22 cellular contexts compared by ENCODE assay signal in the genomic region with DNA sequence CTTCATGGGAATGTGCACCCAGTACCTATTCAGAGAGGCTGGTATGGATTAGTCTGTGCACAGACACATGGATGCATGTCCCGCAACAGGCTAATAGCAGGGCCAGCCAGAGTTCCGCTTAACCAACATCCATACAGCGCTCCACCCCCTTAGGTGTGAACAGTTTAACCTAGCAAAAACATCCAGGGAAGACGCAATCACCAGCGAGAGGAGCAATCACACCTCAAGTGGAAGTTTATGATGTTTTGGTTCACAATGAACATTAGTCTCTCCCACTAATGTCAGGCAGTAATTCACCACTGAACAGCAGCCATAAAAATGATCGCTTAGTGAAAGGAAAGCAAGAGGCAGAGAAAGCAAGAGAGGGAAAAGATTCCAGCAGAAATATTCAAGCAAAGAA.
DNase-seq lines count a peak whose midpoint lies in the region; ATAC-seq and TF ChIP-seq lines count a peak whose summit lies in the region.
"Had no signal": no experiment of that assay in that cellular context is flagged by ENCODE, and none has a peak within 500 bp of the region (broad histone marks: within the 10 kb centered on the region; RNA-seq: fewer than 3 reads in every experiment).

No MANE protein-coding gene starts in this region.

- intact Hi-C loops in CD8-positive, alpha-beta T cell (cut with DNase I, micrococcal nuclease), result loop anchor here (1.0 to 5.0 kb wide), 3 partner anchors 33 to 54 kb away; no protein-coding TSS in a partner anchor
- intact Hi-C loops in natural killer cell (cut with micrococcal nuclease), result loop anchor here (1.0 to 2.0 kb wide), 3 partner anchors 34 to 996 kb away; no protein-coding TSS in a partner anchor

- H3K4me1 Mint-ChIP-seq in CD8-positive, alpha-beta T cell (ENCODE audit: low read depth), result peaks cover 56% of the 10 kb centered on the region
- H3K4me1 Mint-ChIP-seq in activated naive CD8-positive, alpha-beta T cell (ENCODE audit: low read depth), result peaks cover 57% of the 10 kb centered on the region
- H3K4me1 Mint-ChIP-seq in natural killer cell, result peaks cover 68 to 70% of the 10 kb centered on the region in 2 donors

- H3K27me3 Mint-ChIP-seq in CD8-positive, alpha-beta T cell (ENCODE audit: low read depth), result no peaks in the 10 kb centered on the region
- H3K27me3 Mint-ChIP-seq in activated naive CD8-positive, alpha-beta T cell, result no peaks in the 10 kb centered on the region
- H3K27me3 Mint-ChIP-seq in natural killer cell (ENCODE audit: low read depth in 2 of 2), result peaks cover 0 to 19% of the 10 kb centered on the region in 2 donors

- peaks cover 38% of the 10 kb centered on the region for H3K4me1 ChIP-seq in CD8-positive, alpha-beta T cell (ENCODE audit: insufficient read depth, low read length)
- H3K4me1 ChIP-seq: foreskin keratinocyte, parathyroid adenoma had no signal

- ATAC-seq in CD8-positive, alpha-beta T cell, result no peak
- no peak for ATAC-seq in natural killer cell
- ATAC-seq in GM21737 (IDR thresholded peaks at IDR 0.05; ENCODE audit: unreplicated experiment), result no peak
- ATAC-seq: foreskin keratinocyte, K562 had no signal

- DNase-seq in CD8-positive, alpha-beta T cell, result no peak
- DNase-seq in NCI-H1092 (lab: John Stamatoyannopoulos, UW), result peak; percentile 21
- no peak for DNase-seq in natural killer cell
- no peak for DNase-seq in SKM-1 (lab: John Stamatoyannopoulos, UW; ENCODE audit: unreplicated experiment)
- no peak for DNase-seq in brain microvascular endothelial cell
- DNase-seq: activated CD4-positive, CD25-positive, alpha-beta regulatory T cell; anterior cingulate cortex; DMS79 treated with DMSO at 0.1 percent for 48 hours; foreskin keratinocyte; H7; mammary epithelial cell; NCI-H2029 treated with DMSO at 0.1 percent for 48 hours; NCI-H510A; SK-N-SH; testis had no signal

- in situ Hi-C loops in brain microvascular endothelial cell (cut with HindIII; ENCODE audit: low pct_ligation_motif_present, low sequenced_read_pairs), result no loop called here

- H3K36me3 ChIP-seq in CD8-positive, alpha-beta T cell (ENCODE audit: insufficient read depth, low read length), result no peaks in the 10 kb centered on the region
- H3K36me3 ChIP-seq in brain microvascular endothelial cell (replicated peaks), result no peaks in the 10 kb centered on the region

- no peaks in the 10 kb centered on the region for H3K27me3 ChIP-seq in CD8-positive, alpha-beta T cell (ENCODE audit: insufficient read depth, low read length)
- no peaks in the 10 kb centered on the region for H3K27me3 ChIP-seq in brain microvascular endothelial cell (replicated peaks)
- H3K27me3 ChIP-seq: foreskin keratinocyte, testis had no signal

- H3K9me3 Mint-ChIP-seq in CD8-positive, alpha-beta T cell, result no peaks in the 10 kb centered on the region
- H3K9me3 Mint-ChIP-seq in activated naive CD8-positive, alpha-beta T cell (ENCODE audit: low read depth), result no peaks in the 10 kb centered on the region
- no peaks in the 10 kb centered on the region for H3K9me3 Mint-ChIP-seq in natural killer cell
- H3K9me3 Mint-ChIP-seq: activated T-helper 1 cell treated with anti-CD3 and anti-CD28 coated beads, Interleukin-12 subunit alpha, Interleukin-12 subunit beta, Interleukin-2, Interleukin-4 antibody, amounts not matched to agents 30 ng/mL and 10 ng/mL and 1 ng/mL, durations not matched to agents 14 hours and 24 hours and 36 hours; stimulated activated effector memory CD8-positive, alpha-beta T cell treated with anti-CD3 and anti-CD28 coated beads, Interleukin-12 subunit alpha, Interleukin-12 subunit beta, amount 100 ng/mL, for 72 hours had no signal

- H3K27ac Mint-ChIP-seq in CD8-positive, alpha-beta T cell, result peak overlapping the region; percentile 82
- no peak overlapping the region for H3K27ac Mint-ChIP-seq in activated naive CD8-positive, alpha-beta T cell
- H3K27ac Mint-ChIP-seq in natural killer cell, result peak overlapping the region; percentile 87 to 88
- H3K27ac Mint-ChIP-seq: activated T-helper 1 cell treated with anti-CD3 and anti-CD28 coated beads, Interleukin-12 subunit alpha, Interleukin-12 subunit beta, Interleukin-2, Interleukin-4 antibody, amounts not matched to agents 30 ng/mL and 10 ng/mL and 1 ng/mL, durations not matched to agents 14 hours and 24 hours and 36 hours; stimulated activated effector memory CD8-positive, alpha-beta T cell treated with anti-CD3 and anti-CD28 coated beads, Interleukin-12 subunit alpha, Interleukin-12 subunit beta, amount 100 ng/mL, for 72 hours had no signal

- H3K4me3 Mint-ChIP-seq in CD8-positive, alpha-beta T cell, result peak overlapping the region; percentile 33
- H3K4me3 Mint-ChIP-seq in activated naive CD8-positive, alpha-beta T cell, result peak overlapping the region; percentile 15
- peak overlapping the region; percentile 80 for H3K4me3 Mint-ChIP-seq in natural killer cell
- H3K4me3 Mint-ChIP-seq: activated T-helper 1 cell treated with anti-CD3 and anti-CD28 coated beads, Interleukin-12 subunit alpha, Interleukin-12 subunit beta, Interleukin-2, Interleukin-4 antibody, amounts not matched to agents 30 ng/mL and 10 ng/mL and 1 ng/mL, durations not matched to agents 14 hours and 24 hours and 36 hours; stimulated activated effector memory CD8-positive, alpha-beta T cell treated with anti-CD3 and anti-CD28 coated beads, Interleukin-12 subunit alpha, Interleukin-12 subunit beta, amount 100 ng/mL, for 72 hours had no signal

- no peak for TF ChIP-seq CTCF in CD8-positive, alpha-beta T cell (IDR thresholded peaks at IDR 0.05)
- TF ChIP-seq CTCF in natural killer cell (IDR thresholded peaks at IDR 0.05) (no peak), brain microvascular endothelial cell (IDR thresholded peaks at IDR 0.05; ENCODE audit: low read depth, low read length, missing control alignments) (no peak)

- POLR2A ChIA-PET in CD8-positive, alpha-beta T cell (lab: Charles Lee), result interaction anchor here (0.8 to 1.3 kb wide), 2 partner anchors 9 to 47 kb away, joined by 3 to 6 read pairs; no protein-coding TSS in a partner anchor

- H3K4me3 ChIP-seq in CD8-positive, alpha-beta T cell (ENCODE audit: low read depth, low read length), result no peak overlapping the region
- H3K4me3 ChIP-seq in brain microvascular endothelial cell (ENCODE audit: low read depth, low read length), result no peak overlapping the region
- H3K4me3 ChIP-seq: K562, testis had no signal

- H3K27ac ChIP-seq in CD8-positive, alpha-beta T cell (ENCODE audit: low read depth, low read length), result no peak overlapping the region
- H3K27ac ChIP-seq in brain microvascular endothelial cell, result no peak overlapping the region
- H3K27ac ChIP-seq: foreskin keratinocyte, parathyroid adenoma, RWPE1, testis had no signal

- CTCF ChIA-PET in CD8-positive, alpha-beta T cell (lab: Charles Lee), result interaction anchor here (0.8 to 1.2 kb wide), 2 partner anchors 11 to 95 kb away, joined by 3 to 7 read pairs; no protein-coding TSS in a partner anchor

- H3K36me3 Mint-ChIP-seq in CD8-positive, alpha-beta T cell, result no peaks in the 10 kb centered on the region
- H3K36me3 Mint-ChIP-seq in activated naive CD8-positive, alpha-beta T cell, result no peaks in the 10 kb centered on the region
- no peaks in the 10 kb centered on the region for H3K36me3 Mint-ChIP-seq in natural killer cell
- H3K36me3 Mint-ChIP-seq: stimulated activated effector memory CD8-positive, alpha-beta T cell treated with anti-CD3 and anti-CD28 coated beads, Interleukin-12 subunit alpha, Interleukin-12 subunit beta, amount 100 ng/mL, for 72 hours had no signal

- H3K9me3 ChIP-seq in CD8-positive, alpha-beta T cell (ENCODE audit: low read length), result no peaks in the 10 kb centered on the region
- H3K9me3 ChIP-seq: SK-N-SH, testis had no signal

Comparison
In these comparisons a context has a peak if more than half of its experiments do, and no peak if none do; other contexts are left out.
1. H3K4me3 Mint-ChIP-seq: peak in every context shown above with its lines; median percentile 80 in natural killer cell; 33 in CD8-positive, alpha-beta T cell; 15 in activated naive CD8-positive, alpha-beta T cell.